8 cellular contexts compared by ENCODE assay signal in the genomic region with DNA sequence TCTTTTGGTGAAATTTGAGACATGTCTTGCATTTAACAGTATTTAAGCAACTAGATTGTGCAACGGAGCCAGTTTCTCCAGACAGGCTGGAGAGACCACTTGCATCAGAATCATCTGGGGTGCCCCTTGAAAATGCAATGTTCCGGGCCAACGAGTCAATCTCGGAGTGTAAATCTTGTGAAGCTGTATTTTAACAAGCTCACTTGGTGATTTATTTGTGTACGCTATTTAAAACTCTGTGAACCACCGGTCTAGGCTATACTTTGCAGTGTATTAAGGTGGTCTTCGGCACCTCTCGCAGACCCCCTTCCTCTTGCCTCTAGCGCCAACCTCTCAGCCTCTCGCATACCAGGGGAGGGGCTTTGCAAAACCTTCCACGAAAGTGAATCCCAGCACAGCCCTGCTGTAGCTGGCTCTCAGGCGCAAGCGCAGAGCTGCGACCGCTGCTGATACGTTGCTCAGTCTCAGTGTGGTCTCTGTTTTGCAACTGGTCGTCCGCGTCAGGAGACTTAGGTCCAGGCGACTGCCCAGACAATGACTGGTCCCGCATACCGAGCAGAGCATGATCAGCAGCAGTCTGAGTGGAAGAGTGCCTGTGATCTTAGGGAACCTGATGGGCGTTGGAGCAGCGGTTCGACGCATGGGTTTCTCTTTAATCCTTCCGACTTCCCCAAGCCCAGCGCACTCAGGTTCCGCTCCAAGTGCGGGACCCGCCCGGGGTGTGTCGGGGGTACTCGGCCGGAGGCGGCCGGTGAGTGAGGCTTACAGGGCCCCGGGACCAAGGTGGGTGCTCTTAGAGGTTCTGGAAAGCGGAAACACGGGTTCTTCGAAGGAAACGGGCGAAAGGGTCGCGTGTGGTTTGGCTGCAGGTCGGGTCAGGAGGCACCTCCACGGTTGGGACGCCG. TPM values are rescaled to one million over a fixed set of nuclear protein-coding genes. Genes with fewer than 3 reads are reported as not detected.
DNase-seq lines count a peak whose midpoint lies in the region; ATAC-seq and TF ChIP-seq lines count a peak whose summit lies in the region.

A gene (plus strand): TSS at position 467 of the 905 bp plus-strand sequence. CDS start 11,612 bp downstream, outside the sequence.

- H3K36me3 ChIP-seq in DND-41 (ENCODE audit: insufficient read depth, low read length) (no peaks in the 10 kb centered on the region), RWPE2 (ENCODE audit: low read depth) (no peaks in the 10 kb centered on the region), neuronal stem cell (replicated peaks in 1 of 2; ENCODE audit: control insufficient read depth in 2 of 2, insufficient read depth in 2 of 2, low read length in 2 of 2) (peaks cover 0 to 2% of the 10 kb centered on the region in 2 donors), subcutaneous abdominal adipose tissue (ENCODE audit: control insufficient read depth in 5 of 5, insufficient read depth in 5 of 5, low read length in 5 of 5) (no peaks in the 10 kb centered on the region)

- peaks cover 12% of the 10 kb centered on the region for H3K79me2 ChIP-seq in DND-41 (ENCODE audit: insufficient read depth, low read length)

- H3K27ac ChIP-seq in DND-41 (ENCODE audit: low read length) (peak within 1 kb of the TSS; percentile 96), RWPE2 (ENCODE audit: poor library complexity, severe bottlenecking) (peak within 1 kb of the TSS; percentile 62), neuronal stem cell (replicated peaks; ENCODE audit: low read length) (peak within 1 kb of the TSS; percentile 92), subcutaneous abdominal adipose tissue (ENCODE audit: low read depth, low read length) (peak within 1 kb of the TSS; percentile 65)

- H3K79me1 ChIP-seq in neuronal stem cell (ENCODE audit: low read depth, low read length) = no peaks in the 10 kb centered on the region

- no peak within 1 kb of the TSS for H3K4ac ChIP-seq in neuronal stem cell (ENCODE audit: low read length)

- H3K9ac ChIP-seq in DND-41 (ENCODE audit: low read depth, low read length) = peak within 1 kb of the TSS; percentile 83
- H3K9ac ChIP-seq in neuronal stem cell (ENCODE audit: low read depth, low read length, poor library complexity) = peak within 1 kb of the TSS; percentile 89
- peak within 1 kb of the TSS; percentile 75 to 93 (median 81) for H3K9ac ChIP-seq in subcutaneous abdominal adipose tissue (ENCODE audit: low read length in 5 of 5)

- H3K9me3 ChIP-seq in DND-41 (ENCODE audit: insufficient read depth, low read length, severe bottlenecking) (no peaks in the 10 kb centered on the region), RWPE2 (ENCODE audit: severe bottlenecking) (peaks cover 3% of the 10 kb centered on the region), neuronal stem cell (replicated peaks in 1 of 2; ENCODE audit: control insufficient read depth in 2 of 2, insufficient read depth in 1 of 2, low read depth in 1 of 2, low read length in 2 of 2) (peaks cover 0 to 2% of the 10 kb centered on the region in 2 donors), subcutaneous abdominal adipose tissue (ENCODE audit: control insufficient read depth in 5 of 5, low read length in 5 of 5) (no peaks in the 10 kb centered on the region)

- no peaks in the 10 kb centered on the region for H4K20me1 ChIP-seq in DND-41 (ENCODE audit: insufficient read depth, low read length)

- H3K18ac ChIP-seq in neuronal stem cell (ENCODE audit: low read length) = peak within 1 kb of the TSS; percentile 89

- peak within 1 kb of the TSS; percentile 95 for H3K23ac ChIP-seq in neuronal stem cell (ENCODE audit: low read depth, low read length, poor library complexity)

- H2AFZ ChIP-seq in DND-41 (ENCODE audit: low read depth, low read length) = peak within 1 kb of the TSS; percentile 99
- H2AFZ ChIP-seq in neuronal stem cell (ENCODE audit: low read length) = peak within 1 kb of the TSS; percentile 89

- H3K4me2 ChIP-seq in DND-41 (ENCODE audit: insufficient read depth, low read length) = peak within 1 kb of the TSS; percentile 93
- peak within 1 kb of the TSS; percentile 85 for H3K4me2 ChIP-seq in neuronal stem cell (ENCODE audit: insufficient read depth, low read length, poor library complexity, severe bottlenecking)

- no peak for TF ChIP-seq EP300 in Ishikawa (IDR thresholded peaks at IDR 0.05; ENCODE audit: borderline replicate concordance)

- H2BK120ac ChIP-seq in neuronal stem cell (ENCODE audit: low read depth, low read length) = no peak within 1 kb of the TSS

- peaks cover 24% of the 10 kb centered on the region for H3K4me1 ChIP-seq in DND-41 (ENCODE audit: insufficient read depth, low read length)
- no peaks in the 10 kb centered on the region for H3K4me1 ChIP-seq in RWPE2 (ENCODE audit: insufficient read depth, poor library complexity, severe bottlenecking)
- peaks cover 0 to 3% of the 10 kb centered on the region in 2 donors for H3K4me1 ChIP-seq in neuronal stem cell (ENCODE audit: control insufficient read depth in 2 of 2, insufficient read depth in 1 of 2, low read depth in 1 of 2, low read length in 2 of 2)
- H3K4me1 ChIP-seq in subcutaneous abdominal adipose tissue (ENCODE audit: control insufficient read depth in 5 of 5, insufficient read depth in 5 of 5, low read length in 5 of 5) = peaks cover 0 to 31% (median 20%) of the 10 kb centered on the region in 5 donors

- no peak within 1 kb of the TSS for H2BK15ac ChIP-seq in neuronal stem cell (ENCODE audit: low read length)

- H2BK5ac ChIP-seq in neuronal stem cell (ENCODE audit: low read length) = no peak within 1 kb of the TSS

- no CpG with 5 or more reads among the region's 49 CpGs for WGBS in neuronal stem cell (ENCODE audit: extremely low coverage in 2 of 2, insufficient read length in 2 of 2, insufficient replicate concordance in 1 of 2), 2 donors

- H4K91ac ChIP-seq in neuronal stem cell (ENCODE audit: low read depth, low read length, poor library complexity) = no peak within 1 kb of the TSS

- peak within 1 kb of the TSS; percentile 56 to 88 for H3K4me3 ChIP-seq in DND-41 (ENCODE audit: low read depth in 1 of 2, low read length in 2 of 2)
- peak within 1 kb of the TSS; percentile 68 for H3K4me3 ChIP-seq in RWPE2 (ENCODE audit: severe bottlenecking)
- H3K4me3 ChIP-seq in neuronal stem cell (ENCODE audit: low read length in 2 of 2) = peak within 1 kb of the TSS; percentile 51 to 93
- H3K4me3 ChIP-seq in subcutaneous abdominal adipose tissue (ENCODE audit: low read depth in 1 of 5, low read length in 5 of 5) = peak within 1 kb of the TSS; percentile 78 to 100 (median 96)

- no peak for TF ChIP-seq CTCF in DND-41 (IDR thresholded peaks at IDR 0.05; ENCODE audit: borderline replicate concordance, extremely low read depth, low read length, poor library complexity, severe bottlenecking)
- no peak for TF ChIP-seq CTCF in RWPE2 (IDR thresholded peaks at IDR 0.05; ENCODE audit: poor library complexity, severe bottlenecking)

- ATAC-seq in DND-41 (ENCODE audit: insufficient read depth, low read depth) = peak; percentile 94
- ATAC-seq in GM21576 (IDR thresholded peaks at IDR 0.05; ENCODE audit: unreplicated experiment) = peak; percentile 90
- peak; percentile 94 for ATAC-seq in RWPE2 (ENCODE audit: low read depth)

- no peak within 1 kb of the TSS for H2AK5ac ChIP-seq in neuronal stem cell (ENCODE audit: low read depth, low read length)

- H2BK12ac ChIP-seq in neuronal stem cell (ENCODE audit: low read length) = no peak within 1 kb of the TSS

- peak within 1 kb of the TSS; percentile 83 for H4K8ac ChIP-seq in neuronal stem cell (ENCODE audit: low read depth, low read length)

- H3K14ac ChIP-seq in neuronal stem cell (ENCODE audit: low read length) = no peak within 1 kb of the TSS

- H3K27me3 ChIP-seq in DND-41 (ENCODE audit: insufficient read depth, low read length, poor library complexity) (peaks cover 2% of the 10 kb centered on the region), RWPE2 (ENCODE audit: insufficient read depth, poor library complexity, severe bottlenecking) (no peaks in the 10 kb centered on the region), neuronal stem cell (ENCODE audit: control insufficient read depth in 3 of 3, insufficient read depth in 3 of 3, low read depth in 1 of 3, low read length in 3 of 3) (no peaks in the 10 kb centered on the region), subcutaneous abdominal adipose tissue (ENCODE audit: control insufficient read depth in 5 of 5, insufficient read depth in 4 of 5, low read length in 5 of 5) (no peaks in the 10 kb centered on the region)

- TF ChIP-seq RAD21 in Ishikawa (IDR thresholded peaks at IDR 0.05; ENCODE audit: low read depth) = no peak

- DNase-seq in DND-41 = peak; percentile 82
- DNase-seq in RWPE2 (ENCODE audit: low spot score) = peak; percentile 81
- DNase-seq in activated gamma-delta T cell treated with anti-CD3 and anti-CD28 coated beads, Interleukin-2, amount 50 U/mL, for 16 hours (ENCODE audit: low read depth) = peak; percentile 53
- peak; percentile 70 for DNase-seq in foreskin melanocyte
- peak; percentile 80 for DNase-seq in neuronal stem cell (ENCODE audit: low spot score)

TF ChIP-seq in Ishikawa, 13 proteins besides CTCF, POLR2A, EP300 and RAD21 (continues in another document):
- TF ChIP-seq YY1 (IDR thresholded peaks at IDR 0.05; ENCODE audit: low read depth) (peak; percentile 67; the same call in 1 of the 2 replicates), FOXM1 (IDR thresholded peaks at IDR 0.05; ENCODE audit: borderline replicate concordance, low read depth) (0 out of 2 replicates have a peak, but pooled peaks have one; percentile 35), CREB1 (IDR thresholded peaks at IDR 0.05; ENCODE audit: low read depth) (no peak), TCF12 (IDR thresholded peaks at IDR 0.05; ENCODE audit: low read depth) (peak; percentile 60; the same call in 1 of the 2 replicates), ZBTB7A (IDR thresholded peaks at IDR 0.05; ENCODE audit: low read depth) (peak; percentile 45), TEAD4 (IDR thresholded peaks at IDR 0.05) (no peak; the same call in none of the 2 replicates), NFIC (IDR thresholded peaks at IDR 0.05) (peak; percentile 46), CEBPB (IDR thresholded peaks at IDR 0.05) (0 out of 2 replicates have a peak, but pooled peaks have one; percentile 34), TAF1 (IDR thresholded peaks at IDR 0.05; ENCODE audit: low read depth) (peak; percentile 95)
- TF ChIP-seq, protein P1, sequence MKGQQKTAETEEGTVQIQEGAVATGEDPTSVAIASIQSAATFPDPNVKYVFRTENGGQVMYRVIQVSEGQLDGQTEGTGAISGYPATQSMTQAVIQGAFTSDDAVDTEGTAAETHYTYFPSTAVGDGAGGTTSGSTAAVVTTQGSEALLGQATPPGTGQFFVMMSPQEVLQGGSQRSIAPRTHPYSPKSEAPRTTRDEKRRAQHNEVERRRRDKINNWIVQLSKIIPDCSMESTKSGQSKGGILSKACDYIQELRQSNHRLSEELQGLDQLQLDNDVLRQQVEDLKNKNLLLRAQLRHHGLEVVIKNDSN (IDR thresholded peaks at IDR 0.05) = peak; percentile 59; the same call in 1 of the 2 replicates
- TF ChIP-seq, protein P2, sequence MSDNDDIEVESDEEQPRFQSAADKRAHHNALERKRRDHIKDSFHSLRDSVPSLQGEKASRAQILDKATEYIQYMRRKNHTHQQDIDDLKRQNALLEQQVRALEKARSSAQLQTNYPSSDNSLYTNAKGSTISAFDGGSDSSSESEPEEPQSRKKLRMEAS (IDR thresholded peaks at IDR 0.05) = peak; percentile 78

RNA-seq across cellular contexts. Expression of the gene that starts here (rescaled TPM):
- 13.4 TPM for polyA plus RNA-seq in neuronal stem cell (2013, experiment 1 of 2)
- 13.8 TPM for polyA plus RNA-seq in neuronal stem cell (2013, experiment 2 of 2)

Comparison
In these comparisons a context has a peak if more than half of its experiments do, and no peak if none do; other contexts are left out.
1. Peak in every context shown above with its lines: DNase-seq, ATAC-seq, H3K4me3 ChIP-seq and H3K27ac ChIP-seq.